ENCODE assay signal across 8 cellular contexts in genomic region chr20:36572701-36573102, GRCh38. TPM values are rescaled to one million over a fixed set of nuclear protein-coding genes. Genes with fewer than 3 reads are reported as not detected.
DNase-seq lines count a peak whose midpoint lies in the region; ATAC-seq and TF ChIP-seq lines count a peak whose summit lies in the region.

No MANE protein-coding gene starts in this region.

- H3K4me2 ChIP-seq in OCI-LY7 (ENCODE audit: low read length) (peak overlapping the region; percentile 76), skeletal muscle satellite cell (ENCODE audit: low read length) (peak overlapping the region; percentile 91)

- no peaks in the 10 kb centered on the region for H3K27me3 ChIP-seq in heart left ventricle
- no peaks in the 10 kb centered on the region for H3K27me3 ChIP-seq in skeletal muscle satellite cell (ENCODE audit: control insufficient read depth, insufficient read depth, low read length)

- H3K36me3 ChIP-seq in OCI-LY7 (ENCODE audit: insufficient read depth, low read length) (peaks cover 13% of the 10 kb centered on the region), heart left ventricle (no peaks in the 10 kb centered on the region), skeletal muscle satellite cell (ENCODE audit: insufficient read depth, low read length) (no peaks in the 10 kb centered on the region)

- H3K9me3 ChIP-seq in OCI-LY7 (ENCODE audit: low read length) (no peaks in the 10 kb centered on the region), heart left ventricle (no peaks in the 10 kb centered on the region), skeletal muscle satellite cell (replicated peaks; ENCODE audit: low read length) (no peaks in the 10 kb centered on the region)

- TF ChIP-seq CTCF in AG10803 (conservative IDR thresholded peaks at IDR 0.05; ENCODE audit: low read length), result no peak
- TF ChIP-seq CTCF in OCI-LY7 (conservative IDR thresholded peaks at IDR 0.05; ENCODE audit: low read length), result no peak
- TF ChIP-seq CTCF in heart left ventricle (IDR thresholded peaks at IDR 0.05), result no peak

- no peaks in the 10 kb centered on the region for H4K20me1 ChIP-seq in OCI-LY7 (ENCODE audit: insufficient read depth, low read length)

- peak overlapping the region; percentile 73 for H3K9ac ChIP-seq in skeletal muscle satellite cell (ENCODE audit: low read depth, low read length)

- intact Hi-C loops in OCI-LY7 (cut with micrococcal nuclease; ENCODE audit: unreplicated experiment), result loop anchor here (1.0 to 5.0 kb wide), 3 partner anchors 23 to 110 kb away; partner anchors contain the start of gene RAB5IF
- intact Hi-C loops in heart left ventricle (cut with DNase I), result loop anchor here in 1 of 10 donors (5.0 kb wide), 1 partner anchor 35 kb away; the partner anchor contains the start of gene RAB5IF

- ATAC-seq in GM21529 (IDR thresholded peaks at IDR 0.05; ENCODE audit: unreplicated experiment), result peak; percentile 11
- peak in 2 of 4 donors; percentile 1 to 14 for ATAC-seq in heart left ventricle

- peak overlapping the region; percentile 72 for H2AFZ ChIP-seq in OCI-LY7 (ENCODE audit: low read length)

- TF ChIP-seq POLR2A in heart left ventricle (IDR thresholded peaks at IDR 0.05), result no peak

- peak overlapping the region; percentile 52 for H3K27ac ChIP-seq in OCI-LY7 (ENCODE audit: low read depth, low read length, poor library complexity, severe bottlenecking)
- peak overlapping the region; percentile 75 to 93 (median 89) for H3K27ac ChIP-seq in heart left ventricle

- POLR2A ChIA-PET in OCI-LY7 (lab: Charles Lee), result interaction anchor here (0.6 to 0.9 kb wide), 2 partner anchors 25 to 87 kb away, joined by 4 read pairs; no protein-coding TSS in a partner anchor

- DNase-seq in AG10803 (ENCODE audit: low read depth), result peak; percentile 20
- DNase-seq in OCI-LY7 (ENCODE audit: low spot score), result no peak
- peak; percentile 60 for DNase-seq in activated gamma-delta T cell treated with Interleukin-2 at 50 U/mL for 16 hours
- peak in 1 of 5 donors; percentile 51 for DNase-seq in heart left ventricle
- no peak for DNase-seq in cortex of kidney (lab: John Stamatoyannopoulos, UW)
- DNase-seq in GM19238 (ENCODE audit: insufficient read length, low spot score), result no peak

- peaks cover 25% of the 10 kb centered on the region for H3K4me1 ChIP-seq in OCI-LY7 (ENCODE audit: insufficient read depth, low read length, poor library complexity, severe bottlenecking)
- peaks cover 0 to 38% (median 25%) of the 10 kb centered on the region in 12 donors for H3K4me1 ChIP-seq in heart left ventricle
- peaks cover 31% of the 10 kb centered on the region for H3K4me1 ChIP-seq in skeletal muscle satellite cell (ENCODE audit: control insufficient read depth, insufficient read depth, low read length)

- 15 to 27% (median 20%) methylated on average over 11 to 20 of the region's 20 CpGs for WGBS in heart left ventricle, 4 donors

- CTCF ChIA-PET in OCI-LY7 (lab: Charles Lee; ENCODE audit: unreplicated experiment), result no interaction called here

- H3K9me2 ChIP-seq in OCI-LY7 (ENCODE audit: insufficient read depth, low read length), result no peaks in the 10 kb centered on the region

- H3K4me3 ChIP-seq in AG10803 (ENCODE audit: low read length) (peak overlapping the region; percentile 53), OCI-LY7 (ENCODE audit: low read depth, low read length, poor library complexity, severe bottlenecking) (peak overlapping the region; percentile 88), heart left ventricle (peak overlapping the region; percentile 63 to 96 (median 82)), skeletal muscle satellite cell (ENCODE audit: low read length) (peak overlapping the region; percentile 81)

- TSS peak; percentile 84 for BruUV-seq in OCI-LY7 (replicated peaks; lab: Mats Ljungman, UMichigan)

- peaks cover 38% of the 10 kb centered on the region for H3K79me2 ChIP-seq in OCI-LY7 (ENCODE audit: insufficient read depth, low read depth, low read length)

RNA-seq across cellular contexts. Expression of gene TGIF2, which starts 0.7 kb away (rescaled TPM):
- total RNA-seq in OCI-LY7 (2014; rRNA removed; shearing (Covaris generic)), result 26.6 and 41.3 TPM in 2 replicates
- 45.2 and 49.4 TPM in 2 replicates for total RNA-seq in OCI-LY7 (2022)
- 10 to 100 TPM in 3 of 9 donors, 1 to 10 TPM in 6; 4.5 to 14.9 (median 8.2) TPM for total RNA-seq in heart left ventricle
- polyA plus RNA-seq in heart left ventricle, result 1 to 10 TPM; 2.1 to 5.4 TPM
- total RNA-seq in skeletal muscle satellite cell (2012; rRNA removed), result 5.2 and 5.3 TPM in 2 replicates

RNA-seq across cellular contexts. Expression of gene MYL9, which starts 31.4 kb away (rescaled TPM):
- not detected in 2 replicates for total RNA-seq in OCI-LY7 (2014; rRNA removed; shearing (Covaris generic))
- total RNA-seq in OCI-LY7 (2022) (not detected in 2 replicates), heart left ventricle (1,000 to 10,000 TPM in 7 of 9 donors, 100 to 1,000 TPM in 2; 521 to 2,387 (median 1,751) TPM)
- polyA plus RNA-seq in heart left ventricle, result 1,000 to 10,000 TPM in 1 of 2 donors, 100 to 1,000 TPM in 1; 452 to 1,748 TPM
- 14.4 and 44.6 TPM in 2 replicates for total RNA-seq in skeletal muscle satellite cell (2012; rRNA removed)

RNA-seq across cellular contexts. Expression of gene RAB5IF, which starts 32.9 kb away (rescaled TPM):
- total RNA-seq in OCI-LY7 (2014; rRNA removed; shearing (Covaris generic)), result 66.6 and 72.2 TPM in 2 replicates
- total RNA-seq in OCI-LY7 (2022) (76.0 and 94.8 TPM in 2 replicates), heart left ventricle (10 to 100 TPM; 35.5 to 87.7 (median 63.1) TPM)
- 100 to 1,000 TPM in 1 of 2 donors, 10 to 100 TPM in 1; 58.1 to 101 TPM for polyA plus RNA-seq in heart left ventricle
- 102 and 111 TPM in 2 replicates for total RNA-seq in skeletal muscle satellite cell (2012; rRNA removed)

Comparison
In these comparisons a context has a peak if more than half of its experiments do, and no peak if none do; other contexts are left out.
1. DNase-seq: peak in AG10803 (single experiment) and activated gamma-delta T cell treated with Interleukin-2 at 50 U/mL for 16 hours (single experiment); none in OCI-LY7 (single experiment), cortex of kidney (single experiment) and GM19238 (single experiment).
2. RNA of gene MYL9, which starts 31.4 kb away (total RNA-seq): 521 to 2,387 TPM in heart left ventricle; not detected in OCI-LY7; every median in the first group is over 100 times any median in the second.
3. Peak in every context shown above with its lines, with median percentiles within 50 percentile points of each other: H3K4me3 ChIP-seq.